In the genomic region with DNA sequence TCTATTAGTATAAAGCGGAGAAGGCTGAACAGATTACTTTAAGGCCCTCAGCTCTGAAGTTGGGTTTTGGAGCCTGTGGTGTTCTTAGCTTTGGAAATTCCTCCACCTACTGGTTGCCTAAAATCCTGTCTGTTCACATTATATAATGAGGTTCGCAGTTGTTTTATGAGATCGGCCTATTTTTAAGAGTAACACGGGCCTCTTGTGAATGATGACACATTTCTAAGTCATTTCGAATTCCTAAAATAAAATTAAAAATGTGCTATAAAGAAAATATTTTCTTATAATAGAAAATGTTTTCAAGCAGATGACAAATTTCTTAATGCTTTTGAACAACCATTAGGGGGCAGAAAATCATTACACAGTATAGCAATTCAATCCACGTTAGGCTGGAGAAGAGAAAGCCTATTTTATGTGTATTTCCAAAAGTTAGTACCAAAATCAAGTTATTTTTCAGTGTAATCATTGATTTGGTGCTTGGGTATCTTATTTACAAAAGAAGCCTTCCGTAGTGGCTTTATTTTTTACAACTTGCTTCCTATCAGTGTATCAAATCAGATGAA, we compare ENCODE assay signal across 8 cellular contexts. TPM values are rescaled to one million over a fixed set of nuclear protein-coding genes. Genes with fewer than 3 reads are reported as not detected.
A peak's percentile ranks its signal among the peaks of the same experiment; 100 is the strongest.
DNase-seq lines count a peak whose midpoint lies in the region; ATAC-seq and TF ChIP-seq lines count a peak whose summit lies in the region.

No MANE protein-coding gene starts in this region.

- no peak overlapping the region for H3K4me3 Mint-ChIP-seq in activated T-cell treated with anti-CD3 and anti-CD28 coated beads, Interleukin-2, amount 50 U/mL, for 4 hours

- no peaks in the 10 kb centered on the region for H4K20me1 ChIP-seq in DOHH2 (ENCODE audit: control insufficient read depth, insufficient read depth, low read depth, low read length)

- H3K27ac ChIP-seq in DOHH2 (ENCODE audit: low read depth, low read length) (no peak overlapping the region), SJSA1 (0 out of 2 replicates have a peak overlapping the region, but pooled peaks have one; percentile 34), mucosa of rectum (ENCODE audit: low read depth in 2 of 2, low read length in 2 of 2) (peak overlapping the region in 1 of 2 donors; percentile 11), uterus (peak overlapping the region; percentile 77 to 92)

- 0 out of 2 replicates have a peak, but pooled peaks cover 3% of the 10 kb centered on the region for H3K4me1 ChIP-seq in DOHH2 (ENCODE audit: control insufficient read depth, low read length)
- peaks cover 11% of the 10 kb centered on the region for H3K4me1 ChIP-seq in SJSA1 (replicated peaks)
- peaks cover 17 to 23% of the 10 kb centered on the region in 2 donors for H3K4me1 ChIP-seq in mucosa of rectum (ENCODE audit: control insufficient read depth in 2 of 2, insufficient read depth in 2 of 2, low read length in 2 of 2)
- no peaks in the 10 kb centered on the region for H3K4me1 ChIP-seq in uterus

- H3K9me2 ChIP-seq in DOHH2 (replicated peaks; ENCODE audit: control insufficient read depth, low read length) = no peaks in the 10 kb centered on the region

- no peaks in the 10 kb centered on the region for H3K27me3 ChIP-seq in DOHH2 (ENCODE audit: control insufficient read depth, low read length)
- no peaks in the 10 kb centered on the region for H3K27me3 ChIP-seq in SJSA1 (replicated peaks)
- H3K27me3 ChIP-seq in mucosa of rectum (ENCODE audit: control insufficient read depth in 2 of 2, insufficient read depth in 2 of 2, low read length in 2 of 2) = no peaks in the 10 kb centered on the region
- no peaks in the 10 kb centered on the region for H3K27me3 ChIP-seq in uterus

- no peaks in the 10 kb centered on the region for H3K9me3 Mint-ChIP-seq in activated T-cell treated with anti-CD3 and anti-CD28 coated beads, Interleukin-2, amount 50 U/mL, for 4 hours

- TF ChIP-seq CTCF in DOHH2 (IDR thresholded peaks at IDR 0.05; ENCODE audit: low read depth, low read length, poor library complexity, severe bottlenecking) = peak; percentile 68
- TF ChIP-seq CTCF in uterus (IDR thresholded peaks at IDR 0.05) = peak; percentile 83 to 97 (median 94)

- no peaks in the 10 kb centered on the region for H3K36me3 Mint-ChIP-seq in activated T-cell treated with anti-CD3 and anti-CD28 coated beads, Interleukin-2, amount 50 U/mL, for 4 hours (ENCODE audit: insufficient read depth)

- H3K4me3 ChIP-seq in DOHH2 (ENCODE audit: low read length) (no peak overlapping the region), SJSA1 (peak overlapping the region; percentile 2; the same call in 1 of the 2 replicates), mucosa of rectum (ENCODE audit: low read length in 2 of 2) (peak overlapping the region in 1 of 2 donors; percentile 43), uterus (no peak overlapping the region)

- peak; percentile 40 for DNase-seq in NCI-H1048 (lab: John Stamatoyannopoulos, UW)
- peak in 1 of 2 experiments; percentile 76 for DNase-seq in SJSA1 (ENCODE audit: low read depth in 1 of 2, low spot score in 2 of 2)
- peak; percentile 65 for DNase-seq in epidermal melanocyte (ENCODE audit: insufficient read length, low spot score)
- peak in 1 of 2 donors; percentile 67 for DNase-seq in uterus
- DNase-seq in activated T-cell treated with anti-CD3 and anti-CD28 coated beads, Interleukin-2, amount 50 U/mL, for 4 hours = no peak

- ATAC-seq in GM21737 (IDR thresholded peaks at IDR 0.05; ENCODE audit: unreplicated experiment) = peak; percentile 70
- no peak for ATAC-seq in activated T-cell treated with anti-CD3 and anti-CD28 coated beads, Interleukin-2, amount 50 U/mL, for 4 hours

- no peak for TF ChIP-seq POLR2A in uterus (IDR thresholded peaks at IDR 0.05)

- peaks cover 4% of the 10 kb centered on the region; the same call in 1 of the 2 replicates for H3K9me3 ChIP-seq in DOHH2 (ENCODE audit: control insufficient read depth, insufficient read depth, low read length)
- no peaks in the 10 kb centered on the region for H3K9me3 ChIP-seq in SJSA1 (replicated peaks)
- no peaks in the 10 kb centered on the region for H3K9me3 ChIP-seq in mucosa of rectum (ENCODE audit: control insufficient read depth in 2 of 2, low read length in 2 of 2)
- no peaks in the 10 kb centered on the region for H3K9me3 ChIP-seq in uterus

- H3K27me3 Mint-ChIP-seq in activated T-cell treated with anti-CD3 and anti-CD28 coated beads, Interleukin-2, amount 50 U/mL, for 4 hours (ENCODE audit: low read depth) = peaks cover 4% of the 10 kb centered on the region

- H3K36me3 ChIP-seq in DOHH2 (ENCODE audit: control insufficient read depth, low read length) = no peaks in the 10 kb centered on the region
- no peaks in the 10 kb centered on the region for H3K36me3 ChIP-seq in SJSA1
- H3K36me3 ChIP-seq in mucosa of rectum (ENCODE audit: control insufficient read depth in 2 of 2, insufficient read depth in 2 of 2, low read length in 2 of 2) = no peaks in the 10 kb centered on the region
- H3K36me3 ChIP-seq in uterus = no peaks in the 10 kb centered on the region

- peaks cover 13% of the 10 kb centered on the region for H3K4me1 Mint-ChIP-seq in activated T-cell treated with anti-CD3 and anti-CD28 coated beads, Interleukin-2, amount 50 U/mL, for 4 hours (ENCODE audit: low read depth)

- no peak overlapping the region for H3K4me2 ChIP-seq in DOHH2 (ENCODE audit: low read length)

- H3K79me2 ChIP-seq in DOHH2 (ENCODE audit: control insufficient read depth, low read length) = no peaks in the 10 kb centered on the region

- H3F3A ChIP-seq in DOHH2 (ENCODE audit: control insufficient read depth, insufficient read depth) = no peaks in the 10 kb centered on the region

- intact Hi-C loops in uterus (cut with DNase I; ENCODE audit: low total_unique reads) = loop anchor here (10.0 kb wide), 1 partner anchor 430 kb away; no protein-coding TSS in a partner anchor

- H3K9ac ChIP-seq in mucosa of rectum (ENCODE audit: low read depth in 1 of 2, low read length in 2 of 2) = peak overlapping the region; percentile 14 to 20

RNA-seq across cellular contexts. Expression of a gene that starts 15.8 kb away (rescaled TPM):
- 10.9 and 11.0 TPM in 2 replicates for total RNA-seq in SJSA1 (2014; rRNA removed; shearing (Covaris generic))
- total RNA-seq in uterus = 10 to 100 TPM; 25.9 to 69.3 (median 50.6) TPM
- 1 to 10 TPM; 2.1 to 2.6 (median 2.4) TPM for total RNA-seq in activated T-cell treated with anti-CD3 and anti-CD28 coated beads, Interleukin-2, amount 50 U/mL, for 4 hours
